Comparison of ENCODE assay signal across 11 cellular contexts in genomic region chr1:202618387-202619022, GRCh38.
DNase-seq lines count a peak whose midpoint lies in the region; FAIRE-seq and TF ChIP-seq lines count a peak whose summit lies in the region.
"Had no signal": no experiment of that assay in that cellular context is flagged by ENCODE, and none has a peak within 500 bp of the region (broad histone marks: within the 10 kb centered on the region; RNA-seq: fewer than 3 reads in every experiment).

No MANE protein-coding gene starts in this region.

- WGBS in small intestine, 3 donors = 56 to 70% (median 57%) methylated on average over 8 of the region's 8 CpGs

- DNase-seq in MCF 10A (ENCODE audit: unreplicated experiment) = peak; percentile 81
- DNase-seq in breast epithelium (ENCODE audit: low spot score in 2 of 2) = no peak
- peak; percentile 45 for DNase-seq in HTR-8/SVneo (ENCODE audit: insufficient read length, low spot score)
- peak; percentile 72 for DNase-seq in epithelial cell of esophagus (ENCODE audit: low read depth)
- DNase-seq in tibial artery = no peak
- DNase-seq in central memory CD4-positive, alpha-beta T cell = no peak
- DNase-seq in ascending aorta (ENCODE audit: low spot score in 2 of 2) = no peak
- DNase-seq in small intestine = no peak
- DNase-seq: activated T-cell treated with anti-CD3 and anti-CD28 coated beads for 4 hours, NCI-H510A treated with DMSO at 0.1 percent for 48 hours had no signal

- no TSS peak for BruUV-seq in MCF 10A (replicated peaks; lab: Mats Ljungman, UMichigan)

- H3K4me1 Mint-ChIP-seq in MCF 10A (ENCODE audit: insufficient read depth, unreplicated experiment) = peaks cover 28% of the 10 kb centered on the region

- H3K27ac Mint-ChIP-seq in MCF 10A (ENCODE audit: low read depth, unreplicated experiment) = no peak overlapping the region

- H3K27me3 ChIP-seq in breast epithelium = no peaks in the 10 kb centered on the region
- no peaks in the 10 kb centered on the region for H3K27me3 ChIP-seq in tibial artery
- H3K27me3 ChIP-seq in ascending aorta = no peaks in the 10 kb centered on the region
- no peaks in the 10 kb centered on the region for H3K27me3 ChIP-seq in small intestine (ENCODE audit: control insufficient read depth in 2 of 2, insufficient read depth in 2 of 2, low read length in 2 of 2)

- H3K27ac ChIP-seq in breast epithelium (no peak overlapping the region), tibial artery (peak overlapping the region; percentile 55 to 66), ascending aorta (peak overlapping the region in 1 of 2 donors; percentile 8), small intestine (ENCODE audit: low read depth in 1 of 2, low read length in 1 of 2) (no peak overlapping the region)
- H3K27ac ChIP-seq: C4-2B had no signal

- no peak for TF ChIP-seq POLR2A in breast epithelium (IDR thresholded peaks at IDR 0.05)

- CTCF ChIA-PET in MCF 10A (lab: Yijun Ruan, JAX) = interaction anchor here (0.6 to 1.5 kb wide), 10 partner anchors 11 to 649 kb away, joined by 3 to 5 read pairs (median 4); no protein-coding TSS in a partner anchor

- no peak overlapping the region for H3K4me3 Mint-ChIP-seq in MCF 10A (ENCODE audit: unreplicated experiment)

- POLR2A ChIA-PET in MCF 10A (lab: Yijun Ruan, JAX) = interaction anchor here (0.6 kb wide), 1 partner anchor 15 kb away, joined by 3 read pairs; no protein-coding TSS in a partner anchor

- FAIRE-seq in HTR-8/SVneo (lab: Jason Lieb, UNC) (no peak), small intestine (lab: Jason Lieb, UNC) (no peak)

- H3K9me3 Mint-ChIP-seq in MCF 10A (ENCODE audit: unreplicated experiment) = no peaks in the 10 kb centered on the region

- H3K36me3 ChIP-seq in breast epithelium = no peaks in the 10 kb centered on the region
- H3K36me3 ChIP-seq in tibial artery = no peaks in the 10 kb centered on the region
- H3K36me3 ChIP-seq in ascending aorta = no peaks in the 10 kb centered on the region
- H3K36me3 ChIP-seq in small intestine (ENCODE audit: control insufficient read depth in 2 of 2, insufficient read depth in 2 of 2, low read length in 2 of 2) = no peaks in the 10 kb centered on the region

- H3K27me3 Mint-ChIP-seq in MCF 10A (ENCODE audit: insufficient read depth, unreplicated experiment) = no peaks in the 10 kb centered on the region

- intact Hi-C loops in MCF 10A (cut with micrococcal nuclease) (no loop called here), breast epithelium (cut with DNase I; ENCODE audit: low total_unique reads) (no loop called here), tibial artery (cut with DNase I; ENCODE audit: low total_unique reads) (no loop called here), ascending aorta (cut with DNase I) (no loop called here)

- no peaks in the 10 kb centered on the region for H3K4me1 ChIP-seq in breast epithelium
- H3K4me1 ChIP-seq in tibial artery = peaks cover 0 to 70% (median 43%) of the 10 kb centered on the region in 4 donors
- H3K4me1 ChIP-seq in ascending aorta = peaks cover 22 to 41% of the 10 kb centered on the region in 2 donors
- no peaks in the 10 kb centered on the region for H3K4me1 ChIP-seq in small intestine (ENCODE audit: control insufficient read depth in 2 of 2, insufficient read depth in 1 of 2, low read depth in 1 of 2, low read length in 1 of 2)

- H3K4me3 ChIP-seq in breast epithelium (no peak overlapping the region), epithelial cell of esophagus (ENCODE audit: low read length) (no peak overlapping the region), tibial artery (no peak overlapping the region), ascending aorta (no peak overlapping the region), small intestine (ENCODE audit: low read depth in 1 of 2, low read length in 2 of 2) (no peak overlapping the region)

- no peaks in the 10 kb centered on the region for H3K9me3 ChIP-seq in breast epithelium
- no peaks in the 10 kb centered on the region for H3K9me3 ChIP-seq in tibial artery
- no peaks in the 10 kb centered on the region for H3K9me3 ChIP-seq in ascending aorta
- H3K9me3 ChIP-seq in small intestine (ENCODE audit: control insufficient read depth, low read depth) = no peaks in the 10 kb centered on the region

- H3K36me3 Mint-ChIP-seq in MCF 10A (ENCODE audit: insufficient read depth, unreplicated experiment) = no peaks in the 10 kb centered on the region

- TF ChIP-seq CTCF in MCF 10A (IDR thresholded peaks at IDR 0.05; ENCODE audit: unreplicated experiment) = no peak
- TF ChIP-seq CTCF in breast epithelium (IDR thresholded peaks at IDR 0.05) = no peak
- no peak for TF ChIP-seq CTCF in epithelial cell of esophagus (IDR thresholded peaks at IDR 0.05; ENCODE audit: insufficient read depth, low read depth, low read length, missing control alignments)
- no peak for TF ChIP-seq CTCF in tibial artery (IDR thresholded peaks at IDR 0.05)
- no peak for TF ChIP-seq CTCF in ascending aorta (IDR thresholded peaks at IDR 0.05)

Comparison
In these comparisons a context has a peak if more than half of its experiments do, and no peak if none do; other contexts are left out.
1. DNase-seq: peak in MCF 10A (single experiment), HTR-8/SVneo (single experiment) and epithelial cell of esophagus (single experiment); none in breast epithelium (0 of 2), tibial artery (0 of 2), central memory CD4-positive, alpha-beta T cell (single experiment), ascending aorta (0 of 2) and small intestine (single experiment).
2. H3K27ac ChIP-seq: peak in tibial artery (2 of 2); none in breast epithelium (0 of 2) and small intestine (0 of 2).